Comparison of ENCODE assay signal across 8 cellular contexts in the genomic region with DNA sequence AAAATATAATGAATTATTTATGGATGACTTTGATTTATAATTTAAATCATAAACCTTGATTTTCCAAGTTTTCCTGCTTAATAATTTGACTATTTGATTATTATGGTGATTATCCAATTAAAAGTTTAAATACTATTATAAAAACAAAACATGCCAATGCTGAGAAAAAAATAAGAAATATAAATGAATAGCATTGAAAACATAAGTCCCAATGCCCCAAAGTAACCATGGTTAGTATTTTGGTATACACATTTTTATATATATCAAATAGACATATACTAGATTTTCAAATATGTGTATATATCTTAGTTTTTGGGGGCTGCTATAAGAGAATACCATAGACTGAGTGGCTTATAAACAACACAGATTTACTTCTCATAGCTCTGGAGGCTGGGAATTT.
"Had no signal": no experiment of that assay in that cellular context is flagged by ENCODE, and none has a peak within 500 bp of the region (broad histone marks: within the 10 kb centered on the region; RNA-seq: fewer than 3 reads in every experiment).

No MANE protein-coding gene starts in this region.

- DNase-seq: GM23248, GOT3, H7, HFFc6 had no signal

- H3K4me3 ChIP-seq: GM23248, HAP-1 had no signal

- H3K36me3 ChIP-seq: HAP-1 had no signal

- H3K27ac Mint-ChIP-seq: HFFc6, IgD-negative memory B cell had no signal

- H3K4me3 Mint-ChIP-seq: HFFc6, IgD-negative memory B cell had no signal

- H3K27ac ChIP-seq: GM23248 had no signal

- H3K4me1 ChIP-seq: HAP-1 had no signal

- FAIRE-seq: HTR-8/SVneo had no signal

- H3K9me3 ChIP-seq: HAP-1 had no signal

- H3K4me1 Mint-ChIP-seq: IgD-negative memory B cell had no signal

- H3K27me3 Mint-ChIP-seq: IgD-negative memory B cell had no signal

- ATAC-seq: HCT116 had no signal
